8 cellular contexts compared by ENCODE assay signal in the genomic region with DNA sequence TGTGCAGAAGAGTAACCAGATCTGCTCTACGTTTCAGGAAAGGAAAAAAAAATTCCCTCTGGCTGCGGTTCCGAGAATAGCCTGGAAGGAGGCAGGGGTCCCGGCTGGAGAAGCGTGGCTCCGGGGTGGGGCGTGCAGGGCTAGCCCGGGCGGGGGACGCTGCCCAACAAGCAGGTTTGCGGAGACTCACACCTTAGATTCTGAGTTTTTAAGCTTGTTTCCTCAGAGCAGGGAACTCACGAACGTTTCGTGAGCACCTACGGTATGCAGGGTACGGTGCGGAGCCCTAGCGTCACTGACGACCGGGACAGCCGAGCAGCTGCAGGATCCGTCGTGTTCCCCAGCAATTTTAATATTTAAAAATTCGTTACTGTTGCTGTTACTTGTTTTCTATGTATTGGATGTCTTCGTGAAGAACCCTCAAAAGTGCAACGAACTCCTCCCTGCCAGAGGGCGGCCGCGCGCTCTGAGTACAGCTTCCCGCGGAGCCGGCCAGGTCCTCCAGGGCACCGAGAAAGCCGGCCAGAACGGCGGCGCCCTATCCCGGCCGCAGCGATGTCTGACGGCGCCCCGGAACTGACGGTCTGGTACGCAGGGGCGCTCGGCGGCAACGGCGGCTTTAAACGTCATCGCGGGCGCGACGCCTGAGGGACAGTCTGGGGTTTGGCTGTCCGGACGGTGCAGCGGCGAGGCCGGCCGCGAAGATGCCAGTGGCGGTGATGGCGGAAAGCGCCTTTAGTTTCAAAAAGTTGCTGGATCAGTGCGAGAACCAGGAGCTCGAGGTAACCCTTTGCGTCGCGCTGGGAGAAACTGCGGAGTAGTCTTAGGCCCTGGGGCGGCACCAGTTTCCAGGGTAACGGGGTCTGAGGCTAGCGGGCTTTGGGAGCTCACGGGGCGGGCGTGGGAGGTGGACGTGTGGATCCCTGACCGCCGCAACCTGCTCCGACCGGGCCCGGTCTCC. TPM values are rescaled to one million over a fixed set of nuclear protein-coding genes. Genes with fewer than 3 reads are reported as not detected.
A peak's percentile ranks its signal among the peaks of the same experiment; 100 is the strongest.
DNase-seq lines count a peak whose midpoint lies in the region; ATAC-seq, FAIRE-seq and TF ChIP-seq lines count a peak whose summit lies in the region.

A gene (plus strand): TSS at position 629 of the 961 bp plus-strand sequence. CDS start 76 bp downstream, at position 705.

- H3K9ac ChIP-seq in IMR-90 (ENCODE audit: low read depth, low read length) (peak within 1 kb of the TSS; percentile 74), endothelial cell of umbilical vein (replicated peaks; ENCODE audit: extremely low read depth, insufficient read depth, low read length) (peak within 1 kb of the TSS; percentile 98)

- peaks cover 16 to 33% of the 10 kb centered on the region in 2 experiments for H3K79me1 ChIP-seq in IMR-90 (ENCODE audit: low read depth in 1 of 2, low read length in 2 of 2)

- peak within 1 kb of the TSS; percentile 5 for H2AK9ac ChIP-seq in IMR-90 (replicated peaks; ENCODE audit: low read depth, low read length, poor library complexity)

- H3K56ac ChIP-seq in IMR-90 (ENCODE audit: extremely low read depth, insufficient read depth, low read length), result peak within 1 kb of the TSS; percentile 82

- FAIRE-seq in endothelial cell of umbilical vein (lab: Jason Lieb, UNC), result peak; percentile 91

- H3K4me3 ChIP-seq in IMR-90 (ENCODE audit: insufficient read depth, low read depth, low read length), result peak within 1 kb of the TSS; percentile 66
- H3K4me3 ChIP-seq in endothelial cell of umbilical vein (replicated peaks in 1 of 3; ENCODE audit: insufficient read depth in 1 of 3, low read depth in 1 of 3, low read length in 3 of 3), result peak within 1 kb of the TSS; percentile 52 to 92 (median 75)

- no peaks in the 10 kb centered on the region; the same call in 1 of the 2 replicates for H3K4me1 ChIP-seq in IMR-90 (ENCODE audit: control insufficient read depth, insufficient read depth, low read length)
- H3K4me1 ChIP-seq in endothelial cell of umbilical vein (ENCODE audit: control insufficient read depth, extremely low read depth, insufficient read depth, low read length), result peaks cover 22% of the 10 kb centered on the region

- peak within 1 kb of the TSS; percentile 3 for H2BK120ac ChIP-seq in IMR-90 (ENCODE audit: low read depth, low read length)

- H2BK15ac ChIP-seq in IMR-90 (ENCODE audit: low read depth, low read length), result peak within 1 kb of the TSS; percentile 43; the same call in 1 of the 3 replicates

- dilution Hi-C loops in IMR-90 (cut with HindIII; ENCODE audit: low sequenced_read_pairs, unreplicated experiment), result no loop called here
- dilution Hi-C loops in endothelial cell of umbilical vein (cut with MboI; ENCODE audit: extremely low pct_ligation_motif_present, low sequenced_read_pairs), result no loop called here

- peak within 1 kb of the TSS; percentile 66 for H3K4ac ChIP-seq in IMR-90 (ENCODE audit: low read depth, low read length)

- in situ Hi-C loops in IMR-90 (cut with MboI; ENCODE audit: low sequenced_read_pairs), result loop anchor here (25.0 kb wide), 1 partner anchor 1448 kb away; no protein-coding TSS in a partner anchor

- 0% methylated on average over 47 of the region's 85 CpGs; no CpG with 5 or more reads in 1 of the 2 experiments for WGBS in IMR-90 (ENCODE audit: extremely low coverage in 2 of 2, insufficient read length in 1 of 2), 2 experiments

- H3K9me1 ChIP-seq in IMR-90 (ENCODE audit: insufficient read depth, low read length), result 0 out of 2 replicates have a peak, but pooled peaks cover 4% of the 10 kb centered on the region
- no peaks in the 10 kb centered on the region for H3K9me1 ChIP-seq in endothelial cell of umbilical vein (replicated peaks; ENCODE audit: control insufficient read depth, extremely low read depth, insufficient read depth, low read length)

- H3K14ac ChIP-seq in IMR-90 (replicated peaks; ENCODE audit: low read depth, low read length), result peak within 1 kb of the TSS; percentile 78

- peak within 1 kb of the TSS; percentile 17 for H3K18ac ChIP-seq in IMR-90 (ENCODE audit: low read depth, low read length)

- H2BK20ac ChIP-seq in IMR-90 (ENCODE audit: low read depth, low read length), result no peak within 1 kb of the TSS

- TF ChIP-seq CTCF in IMR-90 (conservative IDR thresholded peaks at IDR 0.05; ENCODE audit: low read depth, low read length) (peak; percentile 26), endothelial cell of umbilical vein (IDR thresholded peaks at IDR 0.05; ENCODE audit: extremely low read depth in 1 of 2, insufficient read depth in 1 of 2, low read depth in 1 of 2, low read length in 2 of 2) (peak in 1 of 2 donors; percentile 9)

- peaks cover 2% of the 10 kb centered on the region; the same call in 1 of the 2 replicates for H3K36me3 ChIP-seq in IMR-90 (ENCODE audit: control insufficient read depth, insufficient read depth, low read length)
- H3K36me3 ChIP-seq in endothelial cell of umbilical vein (ENCODE audit: control insufficient read depth in 2 of 2, extremely low read depth in 1 of 2, insufficient read depth in 2 of 2, low read length in 2 of 2), result peaks cover 0 to 8% of the 10 kb centered on the region in 2 experiments

- H4K20me1 ChIP-seq in IMR-90 (ENCODE audit: insufficient read depth, low read length) (no peaks in the 10 kb centered on the region), endothelial cell of umbilical vein (replicated peaks; ENCODE audit: control insufficient read depth, extremely low read depth, insufficient read depth, low read length) (no peaks in the 10 kb centered on the region)

- peak within 1 kb of the TSS; percentile 81 for H4K91ac ChIP-seq in IMR-90 (ENCODE audit: insufficient read depth, low read depth, low read length)

- BruUV-seq in IMR-90 (replicated peaks; lab: Mats Ljungman, UMichigan) (no TSS peak), endothelial cell of umbilical vein (replicated peaks; lab: Mats Ljungman, UMichigan) (TSS peak; percentile 42)

- no peaks in the 10 kb centered on the region for H3K9me3 ChIP-seq in IMR-90 (ENCODE audit: control insufficient read depth, insufficient read depth, low read length)
- H3K9me3 ChIP-seq in endothelial cell of umbilical vein (replicated peaks; ENCODE audit: control insufficient read depth, insufficient read depth, low read length), result no peaks in the 10 kb centered on the region

- intact Hi-C loops in IMR-90 (cut with micrococcal nuclease), result no loop called here
- intact Hi-C loops in endothelial cell of umbilical vein (cut with micrococcal nuclease), result loop anchor here (1.0 kb wide), 1 partner anchor 12 kb away; no protein-coding TSS in a partner anchor

- peak within 1 kb of the TSS; percentile 86 for H3K23ac ChIP-seq in IMR-90 (ENCODE audit: low read depth, low read length)

- CTCF ChIA-PET in IMR-90 (lab: Yijun Ruan, JAX), result interaction anchor here (0.5 to 1.8 kb wide), 8 partner anchors 9 to 908 kb away, joined by 3 to 6 read pairs (median 3); no protein-coding TSS in a partner anchor
- CTCF ChIA-PET in endothelial cell of umbilical vein (lab: Charles Lee), result interaction anchor here (0.8 to 6.0 kb wide), 15 partner anchors 8 to 1306 kb away, joined by 3 to 33 read pairs (median 4); no protein-coding TSS in a partner anchor

- peak within 1 kb of the TSS; percentile 8 for H4K5ac ChIP-seq in IMR-90 (ENCODE audit: low read depth, low read length)

- peak within 1 kb of the TSS; percentile 3 for H2AK5ac ChIP-seq in IMR-90 (ENCODE audit: low read depth, low read length)

- H4K8ac ChIP-seq in IMR-90 (ENCODE audit: low read depth in 2 of 2, low read length in 2 of 2), result peak within 1 kb of the TSS; percentile 70 to 91

- no peak; the same call in 1 of the 2 replicates for TF ChIP-seq RAD21 in IMR-90 (IDR thresholded peaks at IDR 0.05; ENCODE audit: low read length)

- H2AFZ ChIP-seq in IMR-90 (replicated peaks; ENCODE audit: low read length, poor library complexity), result peak within 1 kb of the TSS; percentile 90
- peak within 1 kb of the TSS; percentile 63 for H2AFZ ChIP-seq in endothelial cell of umbilical vein (ENCODE audit: low read depth, low read length)

- H3K27me3 ChIP-seq in IMR-90 (ENCODE audit: control insufficient read depth, insufficient read depth, low read length) (no peaks in the 10 kb centered on the region), endothelial cell of umbilical vein (ENCODE audit: control insufficient read depth in 2 of 2, insufficient read depth in 2 of 2, low read length in 2 of 2) (no peaks in the 10 kb centered on the region)

- TF ChIP-seq POLR2A in IMR-90 (IDR thresholded peaks at IDR 0.05; ENCODE audit: low read depth, low read length) (peak; percentile 96), endothelial cell of umbilical vein (IDR thresholded peaks at IDR 0.05; ENCODE audit: low read depth, low read length) (peak; percentile 83)

- H2BK5ac ChIP-seq in IMR-90 (ENCODE audit: low read depth, low read length, poor library complexity, severe bottlenecking), result peak within 1 kb of the TSS; percentile 8

- DNase-seq in DMS 273 treated with DMSO at 0.1 percent for 48 hours (lab: John Stamatoyannopoulos, UW) (peak; percentile 74), IMR-90 (peak; percentile 91), OCI-M1 (lab: John Stamatoyannopoulos, UW) (peak; percentile 94), activated T-cell treated with anti-CD3 and anti-CD28 coated beads for 24 hours (ENCODE audit: low read depth) (peak; percentile 87), endothelial cell of umbilical vein (ENCODE audit: low read depth, low spot score) (peak; percentile 94), middle frontal gyrus (ENCODE audit: extremely low spot score, low spot score) (peak; percentile 91)
- DNase-seq in stimulated activated CD8-positive, alpha-beta memory T cell treated with anti-CD3 and anti-CD28 coated beads, Interleukin-2, amount 100 ng/mL, for 48 hours (ENCODE audit: low read depth in 2 of 2), result peak; percentile 88 to 89

- H3K4me2 ChIP-seq in IMR-90 (ENCODE audit: low read depth, low read length) (peak within 1 kb of the TSS; percentile 94), endothelial cell of umbilical vein (ENCODE audit: insufficient read depth, low read length) (peak within 1 kb of the TSS; percentile 91)

- peaks cover 37% of the 10 kb centered on the region for H3K79me2 ChIP-seq in endothelial cell of umbilical vein (ENCODE audit: control insufficient read depth, insufficient read depth, low read length)

- POLR2A ChIA-PET in IMR-90 (lab: Charles Lee; ENCODE audit: unreplicated experiment), result interaction anchor here (0.6 to 1.0 kb wide), 2 partner anchors 43 to 660 kb away, joined by 3 to 6 read pairs; no protein-coding TSS in a partner anchor
- POLR2A ChIA-PET in endothelial cell of umbilical vein (lab: Charles Lee), result interaction anchor here (1.3 to 1.5 kb wide), 2 partner anchors 11 to 43 kb away, joined by 4 to 13 read pairs; no protein-coding TSS in a partner anchor

- ATAC-seq in GM21528 (IDR thresholded peaks at IDR 0.05; ENCODE audit: low FRiP score, unreplicated experiment) (peak; percentile 99), IMR-90 (ENCODE audit: low read depth) (peak; percentile 99)

- peak within 1 kb of the TSS; percentile 82 for H3K27ac ChIP-seq in IMR-90 (ENCODE audit: insufficient read depth, low read length)
- H3K27ac ChIP-seq in endothelial cell of umbilical vein (ENCODE audit: insufficient read depth, low read depth, low read length), result peak within 1 kb of the TSS; percentile 94

RNA-seq across cellular contexts. Expression of the gene that starts here (rescaled TPM):
- total RNA-seq in IMR-90 (2012; rRNA removed) (47.0 and 61.4 TPM in 2 replicates), endothelial cell of umbilical vein (71.4 and 80.7 TPM in 2 replicates)
- polyA plus RNA-seq in IMR-90 (2012; rRNA removed) (58.5 and 64.9 TPM in 2 replicates), endothelial cell of umbilical vein (59.5 and 73.6 TPM in 2 replicates)
- polyA plus RNA-seq in IMR-90 (2012; cell fraction: cytosol; rRNA removed), result 24.6 and 26.5 TPM in 2 replicates
- 5.9 and 48.0 TPM in 2 replicates for polyA plus RNA-seq in IMR-90 (2012; cell fraction: nucleus; rRNA removed; ENCODE audit: low replicate concordance)
- polyA plus RNA-seq in endothelial cell of umbilical vein (2011; cell fraction: cytosol; rRNA removed), result 71.1 and 74.6 TPM in 2 replicates
- 52.2 and 68.1 TPM in 2 replicates for polyA plus RNA-seq in endothelial cell of umbilical vein (2011; cell fraction: nucleus; rRNA removed)
- polyA plus RNA-seq in endothelial cell of umbilical vein (2012), result 73.1 and 81.2 TPM in 2 replicates
- polyA minus RNA-seq in endothelial cell of umbilical vein, result 29.7 and 32.0 TPM in 2 replicates
- polyA minus RNA-seq in endothelial cell of umbilical vein (2011; cell fraction: cytosol; rRNA and poly(A)+ RNA removed), result 22.6 TPM
- 25.5 and 52.7 TPM in 2 replicates for polyA minus RNA-seq in endothelial cell of umbilical vein (2011; cell fraction: nucleus; rRNA and poly(A)+ RNA removed)

Comparison
In these comparisons a context has a peak if more than half of its experiments do, and no peak if none do; other contexts are left out.
1. Peak in every context shown above with its lines: DNase-seq, ATAC-seq, H3K4me3 ChIP-seq and H3K27ac ChIP-seq.